7 cellular contexts compared by ENCODE assay signal in genomic region chr1:14924012-14924452, GRCh38.
DNase-seq lines count a peak whose midpoint lies in the region; ATAC-seq and TF ChIP-seq lines count a peak whose summit lies in the region.

No MANE protein-coding gene starts in this region.

- H2BK120ac ChIP-seq in neuronal stem cell (ENCODE audit: low read depth, low read length): no peak overlapping the region

- peaks cover 3% of the 10 kb centered on the region for H3K79me1 ChIP-seq in neuronal stem cell (ENCODE audit: low read depth, low read length)

- H2BK5ac ChIP-seq in neuronal stem cell (ENCODE audit: low read length): no peak overlapping the region

- intact Hi-C loops in activated T-helper 1 cell treated with anti-CD3 and anti-CD28 coated beads, Interleukin-12 subunit alpha, Interleukin-12 subunit beta, Interleukin-2, Interleukin-4 antibody, amounts not matched to agents 30 ng/mL and 10 ng/mL and 1 ng/mL, durations not matched to agents 14 hours and 24 hours and 36 hours (cut with micrococcal nuclease): no loop called here
- intact Hi-C loops in CD14-positive monocyte (cut with micrococcal nuclease): no loop called here

- H3K4me3 Mint-ChIP-seq in activated T-helper 1 cell treated with anti-CD3 and anti-CD28 coated beads, Interleukin-12 subunit alpha, Interleukin-12 subunit beta, Interleukin-2, Interleukin-4 antibody, amounts not matched to agents 30 ng/mL and 10 ng/mL and 1 ng/mL, durations not matched to agents 14 hours and 24 hours and 36 hours: no peak overlapping the region
- H3K4me3 Mint-ChIP-seq in CD14-positive monocyte: no peak overlapping the region

- H3K27me3 ChIP-seq in foreskin keratinocyte (no peaks in the 10 kb centered on the region), neuronal stem cell (ENCODE audit: control insufficient read depth in 3 of 3, insufficient read depth in 3 of 3, low read depth in 1 of 3, low read length in 3 of 3) (peaks cover 0 to 25% (median 0%) of the 10 kb centered on the region in 3 experiments)

- H3K14ac ChIP-seq in neuronal stem cell (ENCODE audit: low read length): no peak overlapping the region

- peaks cover 31% of the 10 kb centered on the region for H3K27me3 Mint-ChIP-seq in activated T-helper 1 cell treated with anti-CD3 and anti-CD28 coated beads, Interleukin-12 subunit alpha, Interleukin-12 subunit beta, Interleukin-2, Interleukin-4 antibody, amounts not matched to agents 30 ng/mL and 10 ng/mL and 1 ng/mL, durations not matched to agents 14 hours and 24 hours and 36 hours (ENCODE audit: insufficient read depth)
- H3K27me3 Mint-ChIP-seq in CD14-positive monocyte (ENCODE audit: low read depth in 3 of 3): peaks cover 45 to 71% (median 53%) of the 10 kb centered on the region in 3 donors

- no peak overlapping the region for H2BK15ac ChIP-seq in neuronal stem cell (ENCODE audit: low read length)

- H3K36me3 Mint-ChIP-seq in activated T-helper 1 cell treated with anti-CD3 and anti-CD28 coated beads, Interleukin-12 subunit alpha, Interleukin-12 subunit beta, Interleukin-2, Interleukin-4 antibody, amounts not matched to agents 30 ng/mL and 10 ng/mL and 1 ng/mL, durations not matched to agents 14 hours and 24 hours and 36 hours (ENCODE audit: low read depth): no peaks in the 10 kb centered on the region
- H3K36me3 Mint-ChIP-seq in CD14-positive monocyte: peaks cover 0 to 3% of the 10 kb centered on the region in 2 donors

- peak; percentile 65 for DNase-seq in NCI-H226
- DNase-seq in activated T-helper 1 cell treated with anti-CD3 and anti-CD28 coated beads, Interleukin-12 subunit alpha, Interleukin-12 subunit beta, Interleukin-2, Interleukin-4 antibody, amounts not matched to agents 30 ng/mL and 10 ng/mL and 1 ng/mL, durations not matched to agents 14 hours and 24 hours and 36 hours (ENCODE audit: low spot score): peak; percentile 22
- no peak for DNase-seq in foreskin keratinocyte
- DNase-seq in neuronal stem cell (ENCODE audit: low spot score): no peak
- no peak for DNase-seq in CD14-positive monocyte (ENCODE audit: low spot score)

- no peak overlapping the region for H2AK5ac ChIP-seq in neuronal stem cell (ENCODE audit: low read depth, low read length)

- no peaks in the 10 kb centered on the region for H3K9me3 ChIP-seq in neuronal stem cell (replicated peaks in 1 of 2; ENCODE audit: control insufficient read depth in 2 of 2, insufficient read depth in 1 of 2, low read depth in 1 of 2, low read length in 2 of 2)

- peak overlapping the region; percentile 62 for H2AFZ ChIP-seq in neuronal stem cell (ENCODE audit: low read length)

- WGBS in neuronal stem cell (ENCODE audit: extremely low coverage in 2 of 2, insufficient read length in 2 of 2, insufficient replicate concordance in 1 of 2), 2 donors: no CpG with 5 or more reads among the region's 76 CpGs

- H3K23ac ChIP-seq in neuronal stem cell (ENCODE audit: low read depth, low read length, poor library complexity): no peak overlapping the region

- no peak overlapping the region for H3K18ac ChIP-seq in neuronal stem cell (ENCODE audit: low read length)

- H3K4me2 ChIP-seq in neuronal stem cell (ENCODE audit: insufficient read depth, low read length, poor library complexity, severe bottlenecking): peak overlapping the region; percentile 93

- no peaks in the 10 kb centered on the region for H3K9me3 Mint-ChIP-seq in activated T-helper 1 cell treated with anti-CD3 and anti-CD28 coated beads, Interleukin-12 subunit alpha, Interleukin-12 subunit beta, Interleukin-2, Interleukin-4 antibody, amounts not matched to agents 30 ng/mL and 10 ng/mL and 1 ng/mL, durations not matched to agents 14 hours and 24 hours and 36 hours
- peaks cover 0 to 11% (median 3%) of the 10 kb centered on the region in 7 donors for H3K9me3 Mint-ChIP-seq in CD14-positive monocyte

- ATAC-seq in GM18498 (IDR thresholded peaks at IDR 0.05; ENCODE audit: unreplicated experiment): peak; percentile 53
- ATAC-seq in foreskin keratinocyte: peak; percentile 73
- ATAC-seq in HG03469 (IDR thresholded peaks at IDR 0.05; ENCODE audit: unreplicated experiment): no peak

- no peak overlapping the region for H4K91ac ChIP-seq in neuronal stem cell (ENCODE audit: low read depth, low read length, poor library complexity)

- no peak overlapping the region for H3K4ac ChIP-seq in neuronal stem cell (ENCODE audit: low read length)

- H3K4me1 ChIP-seq in foreskin keratinocyte (peaks cover 5% of the 10 kb centered on the region), neuronal stem cell (ENCODE audit: control insufficient read depth in 2 of 2, insufficient read depth in 1 of 2, low read depth in 1 of 2, low read length in 2 of 2) (peaks cover 10 to 34% of the 10 kb centered on the region in 2 donors)

- H3K4me3 ChIP-seq in neuronal stem cell (ENCODE audit: low read length in 2 of 2): peak overlapping the region; percentile 53 to 81

- H3K36me3 ChIP-seq in neuronal stem cell (replicated peaks in 1 of 2; ENCODE audit: control insufficient read depth in 2 of 2, insufficient read depth in 2 of 2, low read length in 2 of 2): no peaks in the 10 kb centered on the region

- no peak overlapping the region for H2BK12ac ChIP-seq in neuronal stem cell (ENCODE audit: low read length)

- H3K27ac ChIP-seq in foreskin keratinocyte (no peak overlapping the region), neuronal stem cell (replicated peaks; ENCODE audit: low read length) (no peak overlapping the region)

- TF ChIP-seq CTCF in foreskin keratinocyte (conservative IDR thresholded peaks at IDR 0.05): no peak
- no peak for TF ChIP-seq CTCF in CD14-positive monocyte (IDR thresholded peaks at IDR 0.05)

- no peak overlapping the region for H3K27ac Mint-ChIP-seq in activated T-helper 1 cell treated with anti-CD3 and anti-CD28 coated beads, Interleukin-12 subunit alpha, Interleukin-12 subunit beta, Interleukin-2, Interleukin-4 antibody, amounts not matched to agents 30 ng/mL and 10 ng/mL and 1 ng/mL, durations not matched to agents 14 hours and 24 hours and 36 hours
- H3K27ac Mint-ChIP-seq in CD14-positive monocyte: no peak overlapping the region

- H3K9ac ChIP-seq in neuronal stem cell (ENCODE audit: low read depth, low read length, poor library complexity): peak overlapping the region; percentile 51

- H4K8ac ChIP-seq in neuronal stem cell (ENCODE audit: low read depth, low read length): no peak overlapping the region

- peaks cover 5% of the 10 kb centered on the region for H3K4me1 Mint-ChIP-seq in activated T-helper 1 cell treated with anti-CD3 and anti-CD28 coated beads, Interleukin-12 subunit alpha, Interleukin-12 subunit beta, Interleukin-2, Interleukin-4 antibody, amounts not matched to agents 30 ng/mL and 10 ng/mL and 1 ng/mL, durations not matched to agents 14 hours and 24 hours and 36 hours (ENCODE audit: low read depth)
- peaks cover 9% of the 10 kb centered on the region for H3K4me1 Mint-ChIP-seq in CD14-positive monocyte

Comparison
In these comparisons a context has a peak if more than half of its experiments do, and no peak if none do; other contexts are left out.
1. DNase-seq: peak in NCI-H226 (single experiment) and activated T-helper 1 cell treated with anti-CD3 and anti-CD28 coated beads, Interleukin-12 subunit alpha, Interleukin-12 subunit beta, Interleukin-2, Interleukin-4 antibody, amounts not matched to agents 30 ng/mL and 10 ng/mL and 1 ng/mL, durations not matched to agents 14 hours and 24 hours and 36 hours (single experiment); none in foreskin keratinocyte (0 of 2), neuronal stem cell (single experiment) and CD14-positive monocyte (single experiment).